Comparison of ENCODE assay signal across 11 cellular contexts in genomic region chr3:142209655-142210054, GRCh38. TPM values are rescaled to one million over a fixed set of nuclear protein-coding genes. Genes with fewer than 3 reads are reported as not detected.
DNase-seq lines count a peak whose midpoint lies in the region; ATAC-seq and TF ChIP-seq lines count a peak whose summit lies in the region.
"Had no signal": no experiment of that assay in that cellular context is flagged by ENCODE, and none has a peak within 500 bp of the region (broad histone marks: within the 10 kb centered on the region; RNA-seq: fewer than 3 reads in every experiment).

No MANE protein-coding gene starts in this region.

- H3K9me3 ChIP-seq in BLaER1 (peaks cover 27% of the 10 kb centered on the region), SK-N-SH (peaks cover 9% of the 10 kb centered on the region), ovary (no peaks in the 10 kb centered on the region)

- H3K9me2 ChIP-seq in SK-N-SH, result no peaks in the 10 kb centered on the region

- POLR2A ChIA-PET in SK-N-SH (lab: Yijun Ruan, JAX), result no interaction called here
- POLR2A ChIA-PET in activated CD4-positive, alpha-beta memory T cell treated with anti-CD3 and anti-CD28 coated beads, Interleukin-2, amount 10 ng/mL, durations not matched to agents 7 days and 5 days (lab: Charles Lee), result interaction anchor here (0.6 kb wide), 1 partner anchor 120 kb away, joined by 3 read pairs; no protein-coding TSS in a partner anchor
- POLR2A ChIA-PET in activated CD8-positive, alpha-beta T cell treated with anti-CD3 and anti-CD28 coated beads, Interleukin-2, amount 10 ng/mL, durations not matched to agents 7 days and 5 days (lab: Charles Lee), result no interaction called here

- no peaks in the 10 kb centered on the region for H3K27me3 Mint-ChIP-seq in activated CD4-positive, alpha-beta memory T cell treated with anti-CD3 and anti-CD28 coated beads, Interleukin-2, amount 10 ng/mL, durations not matched to agents 7 days and 5 days
- H3K27me3 Mint-ChIP-seq in activated CD8-positive, alpha-beta T cell treated with anti-CD3 and anti-CD28 coated beads, Interleukin-2, amount 10 ng/mL, durations not matched to agents 7 days and 5 days (ENCODE audit: low read depth), result no peaks in the 10 kb centered on the region

- DNase-seq in SK-N-SH, result no peak
- DNase-seq in fibroblast of the conjunctiva (ENCODE audit: low read depth), result peak; percentile 89
- peak; percentile 53 to 82 (median 70) for DNase-seq in ovary
- no peak for DNase-seq in activated CD4-positive, alpha-beta memory T cell treated with anti-CD3 and anti-CD28 coated beads, Interleukin-2, amount 10 ng/mL, durations not matched to agents 7 days and 5 days
- DNase-seq in activated CD8-positive, alpha-beta T cell treated with anti-CD3 and anti-CD28 coated beads, Interleukin-2, amount 10 ng/mL, durations not matched to agents 7 days and 5 days, result no peak
- no peak for DNase-seq in activated CD4-positive, CD25-positive, alpha-beta regulatory T cell treated with anti-CD3 and anti-CD28 coated beads, Interleukin-2, amount 50 U/mL, for 72 hours
- DNase-seq: activated T-cell treated with anti-CD3 and anti-CD28 coated beads, Interleukin-2, amount 50 U/mL, for 72 hours; DMS53 had no signal

- H3K27ac Mint-ChIP-seq in activated CD4-positive, alpha-beta memory T cell treated with anti-CD3 and anti-CD28 coated beads, Interleukin-2, amount 10 ng/mL, durations not matched to agents 7 days and 5 days, result no peak overlapping the region
- H3K27ac Mint-ChIP-seq in activated CD8-positive, alpha-beta T cell treated with anti-CD3 and anti-CD28 coated beads, Interleukin-2, amount 10 ng/mL, durations not matched to agents 7 days and 5 days, result no peak overlapping the region
- H3K27ac Mint-ChIP-seq: activated T-cell treated with anti-CD3 and anti-CD28 coated beads, Interleukin-2, amount 50 U/mL, for 72 hours had no signal

- no peaks in the 10 kb centered on the region for H3K79me2 ChIP-seq in SK-N-SH (ENCODE audit: insufficient read depth)

- H3K4me2 ChIP-seq in BLaER1 (peak overlapping the region; percentile 74), SK-N-SH (peak overlapping the region; percentile 32; the same call in 1 of the 2 replicates)

- H3K36me3 ChIP-seq in BLaER1, result peaks cover 27% of the 10 kb centered on the region; the same call in 1 of the 2 replicates
- peaks cover 8 to 40% of the 10 kb centered on the region in 2 experiments for H3K36me3 ChIP-seq in SK-N-SH (replicated peaks in 1 of 2; ENCODE audit: control insufficient read depth in 1 of 2, insufficient read depth in 2 of 2, low read length in 1 of 2)
- H3K36me3 ChIP-seq in ovary, result no peaks in the 10 kb centered on the region

- no peak for TF ChIP-seq RAD21 in SK-N-SH (IDR thresholded peaks at IDR 0.05; ENCODE audit: low read length)

- TF ChIP-seq CTCF in SK-N-SH (IDR thresholded peaks at IDR 0.05) (no peak), ovary (IDR thresholded peaks at IDR 0.05) (no peak)

- H3K36me3 Mint-ChIP-seq in activated CD4-positive, alpha-beta memory T cell treated with anti-CD3 and anti-CD28 coated beads, Interleukin-2, amount 10 ng/mL, durations not matched to agents 7 days and 5 days (ENCODE audit: low read depth), result peaks cover 79% of the 10 kb centered on the region
- peaks cover 60% of the 10 kb centered on the region for H3K36me3 Mint-ChIP-seq in activated CD8-positive, alpha-beta T cell treated with anti-CD3 and anti-CD28 coated beads, Interleukin-2, amount 10 ng/mL, durations not matched to agents 7 days and 5 days (ENCODE audit: low read depth)

- H3K4me1 ChIP-seq in BLaER1 (peaks cover 22% of the 10 kb centered on the region), SK-N-SH (ENCODE audit: control insufficient read depth in 1 of 2, insufficient read depth in 2 of 2, low read depth in 1 of 2, low read length in 1 of 2) (peaks cover 4 to 8% of the 10 kb centered on the region in 2 experiments; a peak in 3 of 4 replicates), ovary (ENCODE audit: insufficient read depth) (peaks cover 15% of the 10 kb centered on the region)

- ATAC-seq in activated CD8-positive, alpha-beta T cell treated with anti-CD3 and anti-CD28 coated beads, Interleukin-2, amount 10 ng/mL, durations not matched to agents 7 days and 5 days, result no peak
- ATAC-seq in HG02938 (IDR thresholded peaks at IDR 0.05; ENCODE audit: unreplicated experiment), result no peak
- ATAC-seq: activated T-cell treated with anti-CD3 and anti-CD28 coated beads, Interleukin-2, amount 50 U/mL, for 72 hours; Panc1 had no signal

- peaks cover 4% of the 10 kb centered on the region for H3K4me1 Mint-ChIP-seq in activated CD4-positive, alpha-beta memory T cell treated with anti-CD3 and anti-CD28 coated beads, Interleukin-2, amount 10 ng/mL, durations not matched to agents 7 days and 5 days
- H3K4me1 Mint-ChIP-seq in activated CD8-positive, alpha-beta T cell treated with anti-CD3 and anti-CD28 coated beads, Interleukin-2, amount 10 ng/mL, durations not matched to agents 7 days and 5 days (ENCODE audit: low read depth), result peaks cover 4% of the 10 kb centered on the region

- CTCF ChIA-PET in SK-N-SH (lab: Yijun Ruan, JAX), result interaction anchor here (1.3 to 1.6 kb wide), 2 partner anchors 27 to 30 kb away, joined by 3 to 11 read pairs; no protein-coding TSS in a partner anchor
- CTCF ChIA-PET in activated CD4-positive, alpha-beta memory T cell treated with anti-CD3 and anti-CD28 coated beads, Interleukin-2, amount 10 ng/mL, durations not matched to agents 7 days and 5 days (lab: Charles Lee), result interaction anchor here (0.6 kb wide), 1 partner anchor 337 kb away, joined by 3 read pairs; no protein-coding TSS in a partner anchor
- CTCF ChIA-PET in activated CD8-positive, alpha-beta T cell treated with anti-CD3 and anti-CD28 coated beads, Interleukin-2, amount 10 ng/mL, durations not matched to agents 7 days and 5 days (lab: Charles Lee), result interaction anchor here (1.1 to 1.5 kb wide), 3 partner anchors 22 to 70 kb away, joined by 3 to 4 read pairs (median 3); no protein-coding TSS in a partner anchor

- no peak overlapping the region for H3K4me3 Mint-ChIP-seq in activated CD4-positive, alpha-beta memory T cell treated with anti-CD3 and anti-CD28 coated beads, Interleukin-2, amount 10 ng/mL, durations not matched to agents 7 days and 5 days
- no peak overlapping the region for H3K4me3 Mint-ChIP-seq in activated CD8-positive, alpha-beta T cell treated with anti-CD3 and anti-CD28 coated beads, Interleukin-2, amount 10 ng/mL, durations not matched to agents 7 days and 5 days
- H3K4me3 Mint-ChIP-seq: activated T-cell treated with anti-CD3 and anti-CD28 coated beads, Interleukin-2, amount 50 U/mL, for 72 hours had no signal

- peak overlapping the region; percentile 38; the same call in 1 of the 2 replicates for H3K4me3 ChIP-seq in BLaER1
- no peak overlapping the region for H3K4me3 ChIP-seq in SK-N-SH (ENCODE audit: low read depth in 2 of 2, low read length in 1 of 2)
- H3K4me3 ChIP-seq in ovary, result peak overlapping the region; percentile 23

- H4K20me1 ChIP-seq in BLaER1 (no peaks in the 10 kb centered on the region), SK-N-SH (ENCODE audit: insufficient read depth) (no peaks in the 10 kb centered on the region)

- intact Hi-C loops in ovary (cut with DNase I), result no loop called here

- peaks cover 8% of the 10 kb centered on the region for H3K9me3 Mint-ChIP-seq in activated CD4-positive, alpha-beta memory T cell treated with anti-CD3 and anti-CD28 coated beads, Interleukin-2, amount 10 ng/mL, durations not matched to agents 7 days and 5 days
- peaks cover 5% of the 10 kb centered on the region for H3K9me3 Mint-ChIP-seq in activated CD8-positive, alpha-beta T cell treated with anti-CD3 and anti-CD28 coated beads, Interleukin-2, amount 10 ng/mL, durations not matched to agents 7 days and 5 days (ENCODE audit: insufficient read depth)

- H3K27me3 ChIP-seq in BLaER1 (no peaks in the 10 kb centered on the region), SK-N-SH (ENCODE audit: insufficient read depth) (no peaks in the 10 kb centered on the region), ovary (no peaks in the 10 kb centered on the region)

- TF ChIP-seq POLR2A in ovary (IDR thresholded peaks at IDR 0.05), result no peak

- H3F3A ChIP-seq in SK-N-SH (replicated peaks; ENCODE audit: insufficient read depth), result peaks cover 8% of the 10 kb centered on the region

- WGBS in SK-N-SH (ENCODE audit: low lambda C conversion rate), result 34% methylated on average over 3 of the region's 3 CpGs
- WGBS in ovary, 3 donors, result 4 to 8% (median 7%) methylated on average over 3 of the region's 3 CpGs

- peak overlapping the region; percentile 64; the same call in 1 of the 2 replicates for H2AFZ ChIP-seq in SK-N-SH (ENCODE audit: low read depth)

- TF ChIP-seq EP300 in SK-N-SH (IDR thresholded peaks at IDR 0.05; ENCODE audit: borderline replicate concordance in 1 of 2, low read depth in 1 of 2, low read length in 1 of 2) (peak in 1 of 2 experiments; percentile 25; a peak in 1 of 4 replicates), ovary (IDR thresholded peaks at IDR 0.05) (no peak)

- H3K27ac ChIP-seq in BLaER1 (peak overlapping the region; percentile 65), SK-N-SH (ENCODE audit: low read depth in 2 of 2, low read length in 1 of 2) (peak overlapping the region; percentile 58 to 59), ovary (peak overlapping the region; percentile 58 to 87)

- H3K9ac ChIP-seq in BLaER1, result peak overlapping the region; percentile 39
- peak overlapping the region; percentile 15; the same call in 1 of the 2 replicates for H3K9ac ChIP-seq in SK-N-SH

TF ChIP-seq in SK-N-SH, 30 proteins besides CTCF, POLR2A, EP300 and RAD21 (continues in another document):
- TF ChIP-seq TAF1 (IDR thresholded peaks at IDR 0.05; ENCODE audit: borderline replicate concordance, low read depth, low read length) (no peak), RXRA (IDR thresholded peaks at IDR 0.05; ENCODE audit: borderline replicate concordance, low read depth) (no peak), JUND (IDR thresholded peaks at IDR 0.05) (peak; percentile 66), YY1 (IDR thresholded peaks at IDR 0.05; ENCODE audit: low read depth) (no peak), USF2 (IDR thresholded peaks at IDR 0.05; ENCODE audit: borderline replicate concordance, low read depth, low read length) (no peak)

RNA-seq across cellular contexts. Expression of gene GK5, which starts 15.7 kb away (rescaled TPM):
- polyA plus RNA-seq in SK-N-SH (2012; rRNA removed) (5.5 and 5.7 TPM in 2 replicates), ovary (10 to 100 TPM; 12.2 to 18.2 TPM)
- polyA plus RNA-seq in SK-N-SH (2012; cell fraction: cytosol; rRNA removed), result 2.8 and 3.5 TPM in 2 replicates
- 22.6 and 33.3 TPM in 2 replicates for polyA plus RNA-seq in SK-N-SH (2012; cell fraction: nucleus; rRNA removed)
- total RNA-seq in ovary, result 10 to 100 TPM; 24.4 to 52.1 (median 33.3) TPM
- 10 to 100 TPM; 20.6 TPM for total RNA-seq in activated CD4-positive, alpha-beta memory T cell treated with anti-CD3 and anti-CD28 coated beads, Interleukin-2, amount 10 ng/mL, durations not matched to agents 7 days and 5 days
- total RNA-seq in activated CD8-positive, alpha-beta T cell treated with anti-CD3 and anti-CD28 coated beads, Interleukin-2, amount 10 ng/mL, durations not matched to agents 7 days and 5 days, result 10 to 100 TPM; 14.4 to 16.0 TPM

Comparison
In these comparisons a context has a peak if more than half of its experiments do, and no peak if none do; other contexts are left out.
1. H3K4me3 ChIP-seq: peak in BLaER1 (single experiment) and ovary (single experiment); none in SK-N-SH (0 of 2).
2. DNase-seq: peak in fibroblast of the conjunctiva (single experiment) and ovary (5 of 5); none in SK-N-SH (single experiment), activated CD4-positive, alpha-beta memory T cell treated with anti-CD3 and anti-CD28 coated beads, Interleukin-2, amount 10 ng/mL, durations not matched to agents 7 days and 5 days (single experiment), activated CD8-positive, alpha-beta T cell treated with anti-CD3 and anti-CD28 coated beads, Interleukin-2, amount 10 ng/mL, durations not matched to agents 7 days and 5 days (single experiment) and activated CD4-positive, CD25-positive, alpha-beta regulatory T cell treated with anti-CD3 and anti-CD28 coated beads, Interleukin-2, amount 50 U/mL, for 72 hours (single experiment).
3. Peak in every context shown above with its lines, with median percentiles within 50 percentile points of each other: H3K27ac ChIP-seq.